Comparison of ENCODE assay signal across 22 cellular contexts in the genomic region with DNA sequence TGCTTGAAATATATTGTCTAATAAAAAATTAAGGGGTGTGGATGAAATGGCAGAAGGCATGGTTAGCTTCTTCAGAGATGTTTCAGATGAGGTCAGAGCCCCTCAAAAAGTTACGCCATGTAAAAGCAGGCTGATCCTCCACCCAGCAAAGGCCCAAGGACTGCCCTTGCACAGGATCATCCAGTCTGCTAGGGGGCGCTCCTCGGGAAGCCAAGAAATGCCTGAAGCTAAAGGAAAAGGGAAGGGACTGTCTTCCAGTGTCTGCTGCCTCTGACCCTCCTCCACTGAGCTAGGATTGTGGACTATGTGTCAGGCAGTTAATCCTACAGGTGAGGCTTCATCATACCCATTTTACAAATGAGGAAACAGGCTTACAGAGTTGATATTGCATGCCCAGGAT. TPM values are rescaled to one million over a fixed set of nuclear protein-coding genes. Genes with fewer than 3 reads are reported as not detected.
DNase-seq lines count a peak whose midpoint lies in the region; ATAC-seq, FAIRE-seq and TF ChIP-seq lines count a peak whose summit lies in the region.
"Had no signal": no experiment of that assay in that cellular context is flagged by ENCODE, and none has a peak within 500 bp of the region (broad histone marks: within the 10 kb centered on the region; RNA-seq: fewer than 3 reads in every experiment).

No MANE protein-coding gene starts in this region.

- H3K4me3 ChIP-seq in HepG2 (replicated peaks in 1 of 3; ENCODE audit: insufficient read depth in 1 of 3, low read depth in 2 of 3, low read length in 3 of 3) (no peak overlapping the region), right lobe of liver (no peak overlapping the region), choroid plexus epithelial cell (ENCODE audit: low read depth, low read length) (no peak overlapping the region)
- H3K4me3 ChIP-seq: cardiac muscle cell, MG63, SK-N-MC, thyroid gland had no signal

- H3K36me3 ChIP-seq in HepG2 (replicated peaks in 1 of 2; ENCODE audit: control insufficient read depth in 1 of 2, insufficient read depth in 2 of 2, low read length in 2 of 2) (no peaks in the 10 kb centered on the region), right lobe of liver (no peaks in the 10 kb centered on the region)
- H3K36me3 ChIP-seq: cardiac muscle cell, MG63, thyroid gland had no signal

- H3K9me3 Mint-ChIP-seq in type B pancreatic cell, result peaks cover 8% of the 10 kb centered on the region
- H3K9me3 Mint-ChIP-seq: activated naive CD8-positive, alpha-beta T cell treated with anti-CD3 and anti-CD28 coated beads for 36 hours had no signal

- no peak overlapping the region for H2AFZ ChIP-seq in HepG2 (ENCODE audit: low read length)

- no peak overlapping the region for H3K9ac ChIP-seq in HepG2 (ENCODE audit: insufficient read depth, low read depth, low read length)

- H4K20me1 ChIP-seq in HepG2 (ENCODE audit: insufficient read depth, low read length), result no peaks in the 10 kb centered on the region

- H3K36me3 Mint-ChIP-seq in type B pancreatic cell, result no peaks in the 10 kb centered on the region
- H3K36me3 Mint-ChIP-seq: activated naive CD8-positive, alpha-beta T cell treated with anti-CD3 and anti-CD28 coated beads for 36 hours; naive B cell had no signal

- TF ChIP-seq CTCF in HepG2 (CRISPR knock-in tag; IDR thresholded peaks at IDR 0.05) (peak; percentile 52), right lobe of liver (IDR thresholded peaks at IDR 0.05) (no peak), LNCAP (IDR thresholded peaks at IDR 0.05) (peak; percentile 29; the same call in 1 of the 2 replicates), choroid plexus epithelial cell (conservative IDR thresholded peaks at IDR 0.05; ENCODE audit: low read depth, low read length) (peak; percentile 26), type B pancreatic cell (conservative IDR thresholded peaks at IDR 0.05) (no peak)

- TF ChIP-seq POLR2A in HepG2 (IDR thresholded peaks at IDR 0.05; ENCODE audit: insufficient read depth in 1 of 2, low read depth in 2 of 2, low read length in 2 of 2) (no peak), right lobe of liver (IDR thresholded peaks at IDR 0.05) (no peak)

- peak; percentile 67 for ATAC-seq in HepG2
- ATAC-seq in right lobe of liver, result no peak
- ATAC-seq: left cardiac atrium had no signal

- CTCF ChIA-PET in HepG2 (lab: Yijun Ruan, JAX; ENCODE audit: low intra/inter-chr PET ratio, low total read pairs), result interaction anchor here (0.7 kb wide), 1 partner anchor 186 kb away, joined by 3 read pairs; no protein-coding TSS in a partner anchor

- TF ChIP-seq RAD21 in HepG2 (CRISPR knock-in tag; IDR thresholded peaks at IDR 0.05), result no peak

- no peak overlapping the region for H3K4me2 ChIP-seq in HepG2 (ENCODE audit: low read depth, low read length)

- DNase-seq in HepG2 (ENCODE audit: low spot score), result no peak
- no peak for DNase-seq in right lobe of liver
- no peak for DNase-seq in choroid plexus epithelial cell (ENCODE audit: low read depth)
- DNase-seq in type B pancreatic cell (ENCODE audit: extremely low spot score, unreplicated experiment), result peak; percentile 15
- DNase-seq in DMS79 treated with DMSO at 0.1 percent for 48 hours (lab: John Stamatoyannopoulos, UW), result no peak
- DNase-seq in NK-92 (lab: John Stamatoyannopoulos, UW; ENCODE audit: unreplicated experiment), result no peak
- DNase-seq in dermis blood vessel endothelial cell, result no peak
- DNase-seq: activated CD8-positive, alpha-beta memory T cell treated with anti-CD3 and anti-CD28 coated beads, Interleukin-2, amount 50 U/mL, for 4 hours; activated naive CD8-positive, alpha-beta T cell treated with anti-CD3 and anti-CD28 coated beads for 36 hours; AML-193; DMS79; left cardiac atrium; MG63; naive B cell; stimulated activated CD4-positive, alpha-beta T cell treated with anti-CD3 and anti-CD28 coated beads, Interleukin-1b, Interleukin-23, amount 100 ng/mL, for 48 hours; thyroid gland had no signal

- in situ Hi-C loops in HepG2 (cut with HindIII; ENCODE audit: extremely low pct_ligation_motif_present, low pct_unique_long_range_greater_than_20kb), result no loop called here

- H3K4me1 Mint-ChIP-seq in type B pancreatic cell (ENCODE audit: unreplicated experiment), result no peaks in the 10 kb centered on the region
- H3K4me1 Mint-ChIP-seq: activated naive CD8-positive, alpha-beta T cell treated with anti-CD3 and anti-CD28 coated beads for 36 hours had no signal

- FAIRE-seq in HepG2 (lab: Jason Lieb, UNC), result no peak
- FAIRE-seq: endothelial cell of umbilical vein, TTC549 had no signal

- H3K27ac ChIP-seq in HepG2 (ENCODE audit: extremely low read length, insufficient read depth, low read length), result no peak overlapping the region
- H3K27ac ChIP-seq in right lobe of liver, result no peak overlapping the region
- H3K27ac ChIP-seq: cardiac muscle cell, SK-N-MC, thyroid gland had no signal

- POLR2A ChIA-PET in HepG2 (lab: Yijun Ruan, JAX), result no interaction called here

- 31% methylated on average over 3 of the region's 3 CpGs for WGBS in HepG2 (ENCODE audit: low lambda C conversion rate)
- WGBS in right lobe of liver (ENCODE audit: insufficient coverage, low coverage, low lambda C conversion rate, missing lambda C conversion rate), result 90% methylated on average over 2 of the region's 3 CpGs

- H3K9me3 ChIP-seq in HepG2 (ENCODE audit: low read length), result no peaks in the 10 kb centered on the region
- no peaks in the 10 kb centered on the region for H3K9me3 ChIP-seq in right lobe of liver
- H3K9me3 ChIP-seq: MG63, thyroid gland had no signal

- peaks cover 4% of the 10 kb centered on the region for H3K27me3 Mint-ChIP-seq in type B pancreatic cell

- no peaks in the 10 kb centered on the region for H3K79me2 ChIP-seq in HepG2 (ENCODE audit: insufficient read depth, low read length)

- H3K4me1 ChIP-seq in HepG2 (ENCODE audit: insufficient read depth, low read length) (no peaks in the 10 kb centered on the region), right lobe of liver (no peaks in the 10 kb centered on the region)
- H3K4me1 ChIP-seq: thyroid gland had no signal

- no peak overlapping the region for H3K27ac Mint-ChIP-seq in type B pancreatic cell
- H3K27ac Mint-ChIP-seq: activated naive CD8-positive, alpha-beta T cell treated with anti-CD3 and anti-CD28 coated beads for 36 hours; naive B cell had no signal

- BruUV-seq in HepG2 (replicated peaks; lab: Mats Ljungman, UMichigan), result no TSS peak

- no peak for TF ChIP-seq EP300 in HepG2 (IDR thresholded peaks at IDR 0.05; ENCODE audit: low read depth in 2 of 2, low read length in 2 of 2)
- no peak for TF ChIP-seq EP300 in HepG2 (CRISPR knock-in tag; IDR thresholded peaks at IDR 0.05; ENCODE audit: borderline replicate concordance)

- intact Hi-C loops in HepG2 (cut with micrococcal nuclease; ENCODE audit: unreplicated experiment), result loop anchor here (1.0 to 10.0 kb wide), 2 partner anchors 138 to 180 kb away; no protein-coding TSS in a partner anchor
- intact Hi-C loops in right lobe of liver (cut with DNase I), result no loop called here

- peaks cover 0 to 11% of the 10 kb centered on the region in 2 experiments; a peak in 1 of 5 replicates for H3K27me3 ChIP-seq in HepG2 (ENCODE audit: control insufficient read depth in 1 of 2, insufficient read depth in 2 of 2, low read length in 2 of 2)
- no peaks in the 10 kb centered on the region for H3K27me3 ChIP-seq in right lobe of liver
- H3K27me3 ChIP-seq: cardiac muscle cell, MG63, thyroid gland had no signal

- no peak overlapping the region for H3K4me3 Mint-ChIP-seq in type B pancreatic cell
- H3K4me3 Mint-ChIP-seq: activated naive CD8-positive, alpha-beta T cell treated with anti-CD3 and anti-CD28 coated beads for 36 hours; naive B cell had no signal

TF ChIP-seq in HepG2, 621 proteins besides CTCF, POLR2A, EP300 and RAD21 (continues in another document):
- peak; percentile 20; the same call in 1 of the 2 replicates for TF ChIP-seq SMC3 (IDR thresholded peaks at IDR 0.05; ENCODE audit: low read length)
- no peak for TF ChIP-seq ELF4 (CRISPR knock-in tag; IDR thresholded peaks at IDR 0.05; ENCODE audit: borderline replicate concordance)
- TF ChIP-seq MEIS1 (CRISPR knock-in tag; IDR thresholded peaks at IDR 0.05; ENCODE audit: borderline replicate concordance), result no peak
- 0 out of 2 replicates have a peak, but pooled peaks have one; percentile 17 for TF ChIP-seq ZMYM4 (CRISPR knock-in tag; IDR thresholded peaks at IDR 0.05)
- no peak for TF ChIP-seq GPN1 (CRISPR knock-in tag; IDR thresholded peaks at IDR 0.05; ENCODE audit: borderline replicate concordance)

RNA-seq across cellular contexts. Expression of a gene that starts 33.8 kb away (rescaled TPM):
- total RNA-seq in HepG2 (2016; rRNA removed; fragmentation: Illumina TruSeq; extraction: Trizol) (not detected in 2 replicates), right lobe of liver (under 1 TPM in 1 of 6 experiments, not detected in 5; 0.66 TPM), type B pancreatic cell (ENCODE audit: low replicate concordance) (not detected in 2 replicates), dermis blood vessel endothelial cell (not detected in 2 replicates)
- total RNA-seq in HepG2 (2016; cell fraction: cytosol; rRNA removed; fragmentation: Illumina TruSeq; extraction: Trizol; ENCODE audit: low read depth), result not detected in 2 replicates
- total RNA-seq in HepG2 (2016; cell fraction: insoluble cytoplasmic fraction; rRNA removed; fragmentation: Illumina TruSeq; extraction: Trizol), result not detected in 2 replicates
- not detected in 2 replicates for total RNA-seq in HepG2 (2016; cell fraction: membrane; rRNA removed; fragmentation: Illumina TruSeq; extraction: Trizol)
- not detected in 2 replicates for total RNA-seq in HepG2 (2016; cell fraction: nucleus; rRNA removed; fragmentation: Illumina TruSeq; extraction: Trizol)
- polyA plus RNA-seq in HepG2 (2011; rRNA removed), result not detected in 2 replicates
- polyA plus RNA-seq in HepG2 (2011; cell fraction: cytosol; rRNA removed), result not detected in 2 replicates
- polyA plus RNA-seq in HepG2 (2011; cell fraction: nucleus; rRNA removed), result not detected in 2 replicates
- polyA plus RNA-seq in HepG2 (2012), result not detected in 2 replicates
- not detected in 2 replicates for polyA plus RNA-seq in HepG2 (2016; cell fraction: cytosol; fragmentation: Illumina TruSeq; extraction: Trizol; ENCODE audit: low read depth)
- not detected in 2 replicates for polyA plus RNA-seq in HepG2 (2016; cell fraction: insoluble cytoplasmic fraction; fragmentation: Illumina TruSeq; extraction: Trizol; ENCODE audit: low read depth)
- polyA plus RNA-seq in HepG2 (2016; cell fraction: membrane; fragmentation: Illumina TruSeq; extraction: Trizol; ENCODE audit: low read depth), result not detected in 2 replicates
- not detected in 2 replicates for polyA plus RNA-seq in HepG2 (2016; cell fraction: nucleus; fragmentation: Illumina TruSeq; extraction: Trizol; ENCODE audit: insufficient read depth, low read depth)
- not detected in 2 replicates for polyA minus RNA-seq in HepG2 (2011; rRNA and poly(A)+ RNA removed; ENCODE audit: low replicate concordance)
- not detected in 2 replicates for polyA minus RNA-seq in HepG2 (2011; cell fraction: cytosol; rRNA and poly(A)+ RNA removed)
- polyA minus RNA-seq in HepG2 (2011; cell fraction: nucleus; rRNA and poly(A)+ RNA removed), result not detected in 2 replicates
- total RNA-seq: activated naive CD8-positive, alpha-beta T cell treated with anti-CD3 and anti-CD28 coated beads for 36 hours; cardiac muscle cell; endothelial cell of umbilical vein; left cardiac atrium; renal cortical epithelial cell; thyroid gland had no signal
- polyA plus RNA-seq: cardiac muscle cell, endothelial cell of umbilical vein had no signal

Comparison
In these comparisons a context has a peak if more than half of its experiments do, and no peak if none do; other contexts are left out.
1. CTCF ChIP-seq: peak in HepG2 (single experiment), LNCAP (single experiment) and choroid plexus epithelial cell (single experiment); none in right lobe of liver (0 of 4) and type B pancreatic cell (single experiment).